In genomic region chr7:12635830-12636229, GRCh38 we compare ENCODE assay signal across 8 cellular contexts. TPM values are rescaled to one million over a fixed set of nuclear protein-coding genes. Genes with fewer than 3 reads are reported as not detected.
DNase-seq lines count a peak whose midpoint lies in the region; ATAC-seq and TF ChIP-seq lines count a peak whose summit lies in the region.

No MANE protein-coding gene starts in this region.

- H3K9ac ChIP-seq in KMS-11, result peak overlapping the region; percentile 55

- peak; percentile 81 for ATAC-seq in GM21526 (IDR thresholded peaks at IDR 0.05; ENCODE audit: low FRiP score, unreplicated experiment)
- ATAC-seq in Right ventricle myocardium inferior, result no peak

- DNase-seq in GM12865 (ENCODE audit: low read depth), result peak; percentile 63
- DNase-seq in fibroblast of peridontal ligament (ENCODE audit: extremely low read depth), result peak; percentile 26
- DNase-seq in midbrain (lab: John Stamatoyannopoulos, UW), result no peak
- no peak for DNase-seq in HT-29 (ENCODE audit: low spot score)
- no peak for DNase-seq in NCI-H510A (lab: John Stamatoyannopoulos, UW)
- no peak for DNase-seq in Right ventricle myocardium inferior (ENCODE audit: missing footprints)

- TF ChIP-seq CTCF in GM12865 (IDR thresholded peaks at IDR 0.05; ENCODE audit: insufficient read depth, low read depth, low read length, missing control alignments) (no peak), KMS-11 (conservative IDR thresholded peaks at IDR 0.05; ENCODE audit: low read depth, low read length) (no peak)

- peaks cover 16% of the 10 kb centered on the region for H3K4me1 ChIP-seq in KMS-11 (ENCODE audit: low read depth, poor library complexity, severe bottlenecking)

- no peaks in the 10 kb centered on the region for H3K79me2 ChIP-seq in KMS-11 (ENCODE audit: insufficient read depth, low read depth)

- H3K4me2 ChIP-seq in KMS-11, result peak overlapping the region; percentile 82

- H4K20me1 ChIP-seq in KMS-11 (ENCODE audit: insufficient read depth), result no peaks in the 10 kb centered on the region

- peak overlapping the region; percentile 43 for H3K4me3 ChIP-seq in GM12865 (ENCODE audit: low read depth, low read length)
- no peak overlapping the region for H3K4me3 ChIP-seq in KMS-11 (IDR thresholded peaks at IDR 0.05; ENCODE audit: insufficient read depth, low read depth, low read length)

- peak overlapping the region; percentile 96 for H2AFZ ChIP-seq in KMS-11 (ENCODE audit: low read depth)

- H3K27ac ChIP-seq in KMS-11, result peak overlapping the region; percentile 24; the same call in 1 of the 2 replicates

- no peaks in the 10 kb centered on the region for H3K27me3 ChIP-seq in KMS-11 (ENCODE audit: insufficient read depth, low read depth)

- no peaks in the 10 kb centered on the region for H3K36me3 ChIP-seq in KMS-11 (ENCODE audit: insufficient read depth)

- intact Hi-C loops in Right ventricle myocardium inferior (cut with DNase I), result loop anchor here (5.0 kb wide), 1 partner anchor 51 kb away; the partner anchor contains the start of gene ARL4A

RNA-seq across cellular contexts. Expression of gene ARL4A, which starts 51.6 kb away (rescaled TPM):
- 24.2 and 26.8 TPM in 2 replicates for total RNA-seq in HT-29 (2014; rRNA removed; shearing (Covaris generic))
- 10.1 TPM for total RNA-seq in Right ventricle myocardium inferior

Comparison
In these comparisons a context has a peak if more than half of its experiments do, and no peak if none do; other contexts are left out.
1. DNase-seq: peak in GM12865 (single experiment) and fibroblast of peridontal ligament (single experiment); none in midbrain (single experiment), HT-29 (single experiment), NCI-H510A (single experiment) and Right ventricle myocardium inferior (single experiment).